ENCODE assay signal across 10 cellular contexts in the genomic region with DNA sequence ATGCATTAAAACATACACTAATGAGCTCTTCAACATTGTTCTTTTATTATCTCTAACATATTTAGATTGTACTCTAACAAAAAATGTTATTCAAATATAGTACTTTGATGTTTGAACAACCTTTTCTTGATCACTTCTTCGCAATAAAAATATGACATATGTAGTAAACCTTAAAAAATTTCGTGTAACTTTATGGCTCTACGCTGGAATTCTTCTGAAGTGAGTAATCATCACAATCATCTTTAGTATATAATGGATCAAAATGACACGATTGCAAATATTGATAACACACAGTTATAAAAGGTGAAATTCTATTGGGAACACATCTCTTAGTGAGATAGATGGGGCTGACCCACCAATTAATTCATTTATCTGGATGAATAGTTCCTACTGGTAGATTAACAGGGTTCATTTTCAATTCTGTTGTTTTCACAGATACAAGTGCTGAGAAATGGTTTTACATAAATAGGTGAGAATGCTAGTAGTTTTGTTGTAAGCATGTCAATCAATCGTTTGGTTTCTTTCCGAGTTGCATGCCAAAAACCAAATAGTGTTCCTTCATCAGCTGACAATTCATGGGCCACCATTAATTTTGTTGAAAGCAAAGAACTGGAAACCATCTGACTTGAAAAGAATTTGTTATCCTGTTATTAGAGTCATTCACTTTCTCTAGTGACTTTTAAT. TPM values are rescaled to one million over a fixed set of nuclear protein-coding genes. Genes with fewer than 3 reads are reported as not detected.
DNase-seq lines count a peak whose midpoint lies in the region; ATAC-seq and TF ChIP-seq lines count a peak whose summit lies in the region.
"Had no signal": no experiment of that assay in that cellular context is flagged by ENCODE, and none has a peak within 500 bp of the region (broad histone marks: within the 10 kb centered on the region; RNA-seq: fewer than 3 reads in every experiment).

No MANE protein-coding gene starts in this region.

- 0 out of 2 replicates have a peak overlapping the region, but pooled peaks have one; percentile 94 for H2AFZ ChIP-seq in SK-N-SH (ENCODE audit: low read depth)

- H3K27ac ChIP-seq in SK-N-SH (ENCODE audit: low read depth in 2 of 2, low read length in 1 of 2) (peak overlapping the region; percentile 96 to 99), right cardiac atrium (ENCODE audit: low read length) (no peak overlapping the region), spleen (peak overlapping the region in 7 of 8 donors; percentile 91 to 98 (median 95))

- peaks cover 9% of the 10 kb centered on the region for H3F3A ChIP-seq in SK-N-SH (replicated peaks; ENCODE audit: insufficient read depth)

- H3K27ac Mint-ChIP-seq in activated B cell treated with CpG ODN at 0.5 μM for 24 hours = peak overlapping the region; percentile 46

- intact Hi-C loops in activated B cell treated with CpG ODN at 0.5 μM for 24 hours (cut with micrococcal nuclease) (loop anchor here (5.0 kb wide), 1 partner anchor 146 kb away; no protein-coding TSS in a partner anchor), right cardiac atrium (cut with DNase I) (no loop called here), spleen (cut with DNase I; ENCODE audit: low total_unique reads) (no loop called here)

- H3K4me1 ChIP-seq in SK-N-SH (ENCODE audit: control insufficient read depth in 1 of 2, insufficient read depth in 2 of 2, low read depth in 1 of 2, low read length in 1 of 2) (peaks cover 10 to 11% of the 10 kb centered on the region in 2 experiments; a peak in 3 of 4 replicates), right cardiac atrium (ENCODE audit: control insufficient read depth, insufficient read depth, low read length) (peaks cover 2% of the 10 kb centered on the region), spleen (peaks cover 24 to 59% (median 43%) of the 10 kb centered on the region in 6 donors)

- TF ChIP-seq RAD21 in SK-N-SH (IDR thresholded peaks at IDR 0.05; ENCODE audit: low read length) = no peak

- no peaks in the 10 kb centered on the region for H3K9me3 Mint-ChIP-seq in activated B cell treated with CpG ODN at 0.5 μM for 24 hours

- no peaks in the 10 kb centered on the region for H3K27me3 ChIP-seq in SK-N-SH (ENCODE audit: insufficient read depth)
- H3K27me3 ChIP-seq in right cardiac atrium (ENCODE audit: control insufficient read depth, insufficient read depth) = no peaks in the 10 kb centered on the region
- H3K27me3 ChIP-seq in spleen (replicated peaks in 1 of 7) = no peaks in the 10 kb centered on the region

- peak overlapping the region; percentile 77 for H3K4me2 ChIP-seq in SK-N-SH

- H3K4me3 Mint-ChIP-seq in activated B cell treated with CpG ODN at 0.5 μM for 24 hours = peak overlapping the region; percentile 96

- POLR2A ChIA-PET in SK-N-SH (lab: Yijun Ruan, JAX) (no interaction called here), activated B cell treated with CpG ODN at 0.5 μM for 24 hours (lab: Charles Lee) (interaction anchor here (0.6 to 2.8 kb wide), 8 partner anchors 14 to 216 kb away, joined by 3 to 26 read pairs (median 5); partner anchors contain the start of gene CAP1)

- 43% methylated on average over 6 of the region's 6 CpGs for WGBS in SK-N-SH (ENCODE audit: low lambda C conversion rate)
- WGBS in right cardiac atrium = 72% methylated on average over 6 of the region's 6 CpGs
- WGBS in spleen, 5 donors = 74 to 81% (median 77%) methylated on average over 6 of the region's 6 CpGs

- H3K27me3 Mint-ChIP-seq in activated B cell treated with CpG ODN at 0.5 μM for 24 hours = no peaks in the 10 kb centered on the region

- H3K36me3 ChIP-seq in SK-N-SH (replicated peaks in 1 of 2; ENCODE audit: control insufficient read depth in 1 of 2, insufficient read depth in 2 of 2, low read length in 1 of 2) = peaks cover 12 to 22% of the 10 kb centered on the region in 2 experiments
- H3K36me3 ChIP-seq in spleen = peaks cover 0 to 23% (median 16%) of the 10 kb centered on the region in 6 donors

- DNase-seq in SK-N-SH (no peak), activated B cell treated with CpG ODN at 0.5 μM for 24 hours (no peak), right cardiac atrium (no peak), spleen (no peak), epidermal melanocyte (ENCODE audit: insufficient read length, low spot score) (no peak)
- DNase-seq: central memory CD4-positive, alpha-beta T cell had no signal

- H3K4me1 Mint-ChIP-seq in activated B cell treated with CpG ODN at 0.5 μM for 24 hours = peaks cover 34% of the 10 kb centered on the region

- no peak for TF ChIP-seq POLR2A in spleen (IDR thresholded peaks at IDR 0.05)

- peaks cover 25% of the 10 kb centered on the region for H3K36me3 Mint-ChIP-seq in activated B cell treated with CpG ODN at 0.5 μM for 24 hours (ENCODE audit: low read depth)

- ATAC-seq in SK-N-SH treated with all-trans-retinoic acid at 6 μM for 48 hours = no peak
- no peak for ATAC-seq in activated B cell treated with CpG ODN at 0.5 μM for 24 hours (ENCODE audit: low read depth)
- no peak for ATAC-seq in right cardiac atrium
- ATAC-seq in GM21576 (IDR thresholded peaks at IDR 0.05; ENCODE audit: unreplicated experiment) = no peak
- ATAC-seq in GM18858 (IDR thresholded peaks at IDR 0.05; ENCODE audit: unreplicated experiment) = no peak

- peaks cover 63% of the 10 kb centered on the region for H3K79me2 ChIP-seq in SK-N-SH (ENCODE audit: insufficient read depth)

- CTCF ChIA-PET in SK-N-SH (lab: Yijun Ruan, JAX) = interaction anchor here (1.0 to 2.1 kb wide), 4 partner anchors 59 to 112 kb away, joined by 3 to 6 read pairs (median 4); no protein-coding TSS in a partner anchor
- CTCF ChIA-PET in activated B cell treated with CpG ODN at 0.5 μM for 24 hours (lab: Charles Lee) = interaction anchor here (1.4 to 1.8 kb wide), 2 partner anchors 82 to 148 kb away, joined by 4 read pairs; no protein-coding TSS in a partner anchor

- H3K9ac ChIP-seq in SK-N-SH = peak overlapping the region; percentile 99

- H3K4me3 ChIP-seq in SK-N-SH (ENCODE audit: low read depth in 2 of 2, low read length in 1 of 2) = peak overlapping the region; percentile 75 to 93
- peak overlapping the region; percentile 86 for H3K4me3 ChIP-seq in right cardiac atrium (ENCODE audit: low read length)
- H3K4me3 ChIP-seq in spleen = peak overlapping the region in 7 of 8 donors; percentile 72 to 98 (median 93)

- no peaks in the 10 kb centered on the region for H3K9me3 ChIP-seq in SK-N-SH
- no peaks in the 10 kb centered on the region for H3K9me3 ChIP-seq in right cardiac atrium (ENCODE audit: control insufficient read depth, low read length)
- H3K9me3 ChIP-seq in spleen = no peaks in the 10 kb centered on the region

- no peak for TF ChIP-seq CTCF in SK-N-SH (IDR thresholded peaks at IDR 0.05)
- no peak for TF ChIP-seq CTCF in activated B cell treated with CpG ODN at 0.5 μM for 24 hours (IDR thresholded peaks at IDR 0.05)
- no peak for TF ChIP-seq CTCF in spleen (IDR thresholded peaks at IDR 0.05 in 8 of 11, conservative IDR thresholded peaks at IDR 0.05 in 3 of 11)

- TF ChIP-seq EP300 in SK-N-SH (IDR thresholded peaks at IDR 0.05; ENCODE audit: borderline replicate concordance in 1 of 2, low read depth in 1 of 2, low read length in 1 of 2) = no peak

- no peaks in the 10 kb centered on the region for H3K9me2 ChIP-seq in SK-N-SH

- no peaks in the 10 kb centered on the region for H4K20me1 ChIP-seq in SK-N-SH (ENCODE audit: insufficient read depth)

TF ChIP-seq in SK-N-SH, 30 proteins besides CTCF, POLR2A, EP300 and RAD21:
- TF ChIP-seq MAX (IDR thresholded peaks at IDR 0.05; ENCODE audit: low read depth) = no peak

TF ChIP-seq in SK-N-SH treated with all-trans-retinoic acid at 6 μM for 48 hours, 23 proteins besides CTCF, POLR2A, EP300 and RAD21 (continues in another document):
- TF ChIP-seq CREB5 (CRISPR knock-in tag; IDR thresholded peaks at IDR 0.05; ENCODE audit: low read depth) (no peak), ZNF8 (CRISPR knock-in tag; IDR thresholded peaks at IDR 0.05) (no peak), ZC3H10 (CRISPR knock-in tag; IDR thresholded peaks at IDR 0.05) (no peak), ARNTL (CRISPR knock-in tag; IDR thresholded peaks at IDR 0.05; ENCODE audit: borderline replicate concordance, low read depth) (no peak), SNAI2 (CRISPR knock-in tag; IDR thresholded peaks at IDR 0.05) (no peak), ZNF70 (CRISPR knock-in tag; IDR thresholded peaks at IDR 0.05) (no peak), GLIS3 (CRISPR knock-in tag; IDR thresholded peaks at IDR 0.05) (no peak), TOX (CRISPR knock-in tag; IDR thresholded peaks at IDR 0.05; ENCODE audit: borderline replicate concordance) (no peak)

RNA-seq across cellular contexts. Expression of gene ZMPSTE24, which starts 1.5 kb away (rescaled TPM):
- polyA plus RNA-seq in SK-N-SH (2012; rRNA removed) = 13.7 and 15.4 TPM in 2 replicates
- 20.1 and 25.0 TPM in 2 replicates for polyA plus RNA-seq in SK-N-SH (2012; cell fraction: cytosol; rRNA removed)
- polyA plus RNA-seq in SK-N-SH (2012; cell fraction: nucleus; rRNA removed) = 6.2 and 10.8 TPM in 2 replicates
- total RNA-seq in activated B cell treated with CpG ODN at 0.5 μM for 24 hours = 17.6 and 18.6 TPM in 2 replicates
- 10 to 100 TPM; 29.0 to 43.4 (median 34.7) TPM for total RNA-seq in right cardiac atrium
- polyA plus RNA-seq in right cardiac atrium = 23.5 TPM
- total RNA-seq in spleen = 10 to 100 TPM; 20.4 to 33.3 (median 25.2) TPM
- 10 to 100 TPM in 2 of 3 donors, 1 to 10 TPM in 1; 7.9 to 10.9 (median 10.6) TPM for polyA plus RNA-seq in spleen

RNA-seq across cellular contexts. Expression of gene TMCO2, which starts 8.8 kb away (rescaled TPM):
- 0.19 TPM in 1 of 2 replicates, not detected in the other for polyA plus RNA-seq in SK-N-SH (2012; rRNA removed)
- not detected in 2 replicates for polyA plus RNA-seq in SK-N-SH (2012; cell fraction: cytosol; rRNA removed)
- polyA plus RNA-seq in SK-N-SH (2012; cell fraction: nucleus; rRNA removed) = not detected in 2 replicates
- total RNA-seq in activated B cell treated with CpG ODN at 0.5 μM for 24 hours = not detected in 2 replicates
- total RNA-seq in right cardiac atrium = not detected
- not detected for polyA plus RNA-seq in right cardiac atrium
- total RNA-seq in spleen = not detected
- polyA plus RNA-seq in spleen = under 1 TPM in 2 of 3 donors, not detected in 1; 0.38 to 0.48 TPM
- total RNA-seq: HT1080 had no signal
